ENCODE assay signal across 23 cellular contexts in the genomic region with DNA sequence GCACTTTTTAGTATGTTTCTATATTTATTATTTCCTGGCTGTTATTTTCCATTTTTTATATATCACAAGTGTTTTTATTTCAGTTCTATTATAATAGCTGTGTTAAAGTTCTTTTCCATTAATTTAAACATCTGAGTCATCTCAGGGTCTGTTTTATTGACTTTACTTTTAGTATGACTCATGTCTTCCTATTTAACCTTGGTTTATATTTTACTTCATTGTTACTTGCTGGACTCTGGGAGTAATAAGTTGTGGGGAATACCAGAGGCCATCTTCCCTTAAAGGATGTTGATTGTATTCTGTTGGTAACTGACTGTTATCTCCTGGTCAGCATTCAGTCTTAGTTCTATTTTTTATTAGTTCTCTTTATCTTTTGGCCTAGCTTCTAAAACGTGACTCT.
DNase-seq lines count a peak whose midpoint lies in the region; ATAC-seq and TF ChIP-seq lines count a peak whose summit lies in the region.
"Had no signal": no experiment of that assay in that cellular context is flagged by ENCODE, and none has a peak within 500 bp of the region (broad histone marks: within the 10 kb centered on the region; RNA-seq: fewer than 3 reads in every experiment).

No MANE protein-coding gene starts in this region.

- no peak overlapping the region for H2BK20ac ChIP-seq in IMR-90 (ENCODE audit: low read depth, low read length)

- H2BK120ac ChIP-seq in IMR-90 (ENCODE audit: low read depth, low read length) = no peak overlapping the region

- no peak overlapping the region for H2BK5ac ChIP-seq in IMR-90 (ENCODE audit: low read depth, low read length, poor library complexity, severe bottlenecking)

- intact Hi-C loops in IMR-90 (cut with micrococcal nuclease) = no loop called here
- intact Hi-C loops in CD8-positive, alpha-beta T cell (cut with DNase I, micrococcal nuclease) = no loop called here

- no peak overlapping the region for H3K23ac ChIP-seq in IMR-90 (ENCODE audit: low read depth, low read length)

- CTCF ChIA-PET in IMR-90 (lab: Yijun Ruan, JAX) = no interaction called here
- CTCF ChIA-PET in CD8-positive, alpha-beta T cell (lab: Charles Lee) = no interaction called here

- no peak overlapping the region for H3K4me3 ChIP-seq in IMR-90 (ENCODE audit: insufficient read depth, low read depth, low read length)
- no peak overlapping the region for H3K4me3 ChIP-seq in hepatocyte
- H3K4me3 ChIP-seq in CD8-positive, alpha-beta T cell (ENCODE audit: low read depth, low read length) = no peak overlapping the region
- H3K4me3 ChIP-seq: GM23338, thyroid gland had no signal

- ATAC-seq in IMR-90 (ENCODE audit: low read depth) (no peak), GM19455 (IDR thresholded peaks at IDR 0.05; ENCODE audit: unreplicated experiment) (no peak)
- ATAC-seq in CD8-positive, alpha-beta T cell = no peak
- ATAC-seq: activated CD8-positive, alpha-beta T cell treated with anti-CD3 and anti-CD28 coated beads, Interleukin-2, amount 10 ng/mL, durations not matched to agents 7 days and 5 days; activated T-cell treated with anti-CD3 and anti-CD28 coated beads, Interleukin-2, amount 50 U/mL, for 72 hours had no signal

- no peaks in the 10 kb centered on the region for H3K27me3 Mint-ChIP-seq in CD8-positive, alpha-beta T cell (ENCODE audit: low read depth)
- H3K27me3 Mint-ChIP-seq: activated B cell treated with CpG ODN at 0.5 μM for 24 hours; activated naive CD8-positive, alpha-beta T cell had no signal

- H3K36me3 ChIP-seq in IMR-90 (ENCODE audit: control insufficient read depth, insufficient read depth, low read length) (no peaks in the 10 kb centered on the region), hepatocyte (replicated peaks; ENCODE audit: insufficient read depth, low read depth) (no peaks in the 10 kb centered on the region)
- H3K36me3 ChIP-seq in CD8-positive, alpha-beta T cell (ENCODE audit: insufficient read depth, low read length) = no peaks in the 10 kb centered on the region
- H3K36me3 ChIP-seq: thyroid gland had no signal

- no peaks in the 10 kb centered on the region for H3K79me1 ChIP-seq in IMR-90 (ENCODE audit: low read depth in 1 of 2, low read length in 2 of 2)

- no peaks in the 10 kb centered on the region for H3K79me2 ChIP-seq in hepatocyte

- no CpG with 5 or more reads among the region's 1 CpG for WGBS in IMR-90 (ENCODE audit: extremely low coverage in 2 of 2, insufficient read length in 1 of 2), 2 experiments
- WGBS in hepatocyte (ENCODE audit: low lambda C conversion rate, missing lambda C conversion rate) = 23% methylated on average over 1 of the region's 1 CpG

- no peaks in the 10 kb centered on the region for H3K27me3 ChIP-seq in IMR-90 (ENCODE audit: control insufficient read depth, insufficient read depth, low read length)
- H3K27me3 ChIP-seq in hepatocyte = no peaks in the 10 kb centered on the region
- no peaks in the 10 kb centered on the region for H3K27me3 ChIP-seq in CD8-positive, alpha-beta T cell (ENCODE audit: insufficient read depth, low read length)
- H3K27me3 ChIP-seq: thyroid gland had no signal

- H3K56ac ChIP-seq in IMR-90 (ENCODE audit: extremely low read depth, insufficient read depth, low read length) = no peak overlapping the region

- no peaks in the 10 kb centered on the region for H3K4me1 Mint-ChIP-seq in CD8-positive, alpha-beta T cell (ENCODE audit: low read depth)
- H3K4me1 Mint-ChIP-seq: activated B cell treated with CpG ODN at 0.5 μM for 24 hours had no signal

- in situ Hi-C loops in IMR-90 (cut with MboI; ENCODE audit: low sequenced_read_pairs) = no loop called here

- H3K4me2 ChIP-seq in IMR-90 (ENCODE audit: low read depth, low read length) (no peak overlapping the region), hepatocyte (no peak overlapping the region)

- H3K4me3 Mint-ChIP-seq in CD8-positive, alpha-beta T cell = no peak overlapping the region
- H3K4me3 Mint-ChIP-seq: activated B cell treated with CpG ODN at 0.5 μM for 24 hours; activated CD8-positive, alpha-beta T cell treated with anti-CD3 and anti-CD28 coated beads, Interleukin-2, amount 10 ng/mL, durations not matched to agents 7 days and 5 days; activated naive CD8-positive, alpha-beta T cell; activated T-cell treated with anti-CD3 and anti-CD28 coated beads, Interleukin-2, amount 50 U/mL, for 72 hours; GM23338; neural crest cell; T-helper 2 cell treated with Interferon-gamma antibody and Interleukin-4, amounts not matched to agents 5 μg/mL and 100 μg/mL, for 36 hours had no signal

- H3K9me1 ChIP-seq in IMR-90 (ENCODE audit: insufficient read depth, low read length) = no peaks in the 10 kb centered on the region

- dilution Hi-C loops in IMR-90 (cut with HindIII; ENCODE audit: low sequenced_read_pairs, unreplicated experiment) = no loop called here

- 0 out of 2 replicates have a peak, but pooled peaks cover 4% of the 10 kb centered on the region for H3K9me3 ChIP-seq in IMR-90 (ENCODE audit: control insufficient read depth, insufficient read depth, low read length)
- no peaks in the 10 kb centered on the region for H3K9me3 ChIP-seq in hepatocyte (ENCODE audit: low read depth)
- no peaks in the 10 kb centered on the region for H3K9me3 ChIP-seq in CD8-positive, alpha-beta T cell (ENCODE audit: low read length)
- H3K9me3 ChIP-seq: thyroid gland had no signal

- peaks cover 32% of the 10 kb centered on the region for H3K9me3 Mint-ChIP-seq in CD8-positive, alpha-beta T cell

- H2AK9ac ChIP-seq in IMR-90 (replicated peaks; ENCODE audit: low read depth, low read length, poor library complexity) = no peak overlapping the region

- no peaks in the 10 kb centered on the region for H3K36me3 Mint-ChIP-seq in CD8-positive, alpha-beta T cell
- H3K36me3 Mint-ChIP-seq: activated naive CD8-positive, alpha-beta T cell had no signal

- no peak overlapping the region for H3K18ac ChIP-seq in IMR-90 (ENCODE audit: low read depth, low read length)

- no peak overlapping the region for H2AFZ ChIP-seq in IMR-90 (replicated peaks; ENCODE audit: low read length, poor library complexity)
- H2AFZ ChIP-seq in hepatocyte = no peak overlapping the region
- H2AFZ ChIP-seq: GM23338 had no signal

- no peaks in the 10 kb centered on the region for H3K4me1 ChIP-seq in IMR-90 (ENCODE audit: control insufficient read depth, insufficient read depth, low read length)
- no peaks in the 10 kb centered on the region for H3K4me1 ChIP-seq in hepatocyte (ENCODE audit: insufficient read depth)
- H3K4me1 ChIP-seq in CD8-positive, alpha-beta T cell (ENCODE audit: insufficient read depth, low read length) = no peaks in the 10 kb centered on the region
- H3K4me1 ChIP-seq: thyroid gland had no signal

- H2AK5ac ChIP-seq in IMR-90 (ENCODE audit: low read depth, low read length) = no peak overlapping the region

- 0 out of 2 replicates have a peak overlapping the region, but pooled peaks have one; percentile 23 for H3K27ac ChIP-seq in 22Rv1
- no peak overlapping the region for H3K27ac ChIP-seq in IMR-90 (ENCODE audit: insufficient read depth, low read length)
- H3K27ac ChIP-seq in hepatocyte = no peak overlapping the region
- no peak overlapping the region for H3K27ac ChIP-seq in CD8-positive, alpha-beta T cell (ENCODE audit: low read depth, low read length)
- H3K27ac ChIP-seq: thyroid gland had no signal

- no peak overlapping the region for H4K91ac ChIP-seq in IMR-90 (ENCODE audit: insufficient read depth, low read depth, low read length)

- TF ChIP-seq RAD21 in IMR-90 (IDR thresholded peaks at IDR 0.05; ENCODE audit: low read length) = no peak

- no peak overlapping the region for H2BK15ac ChIP-seq in IMR-90 (ENCODE audit: low read depth, low read length)

- H4K5ac ChIP-seq in IMR-90 (ENCODE audit: low read depth, low read length) = no peak overlapping the region

- TF ChIP-seq POLR2A in IMR-90 (IDR thresholded peaks at IDR 0.05; ENCODE audit: low read depth, low read length) = no peak

- H3K14ac ChIP-seq in IMR-90 (replicated peaks; ENCODE audit: low read depth, low read length) = no peak overlapping the region

- TF ChIP-seq CTCF in 22Rv1 (IDR thresholded peaks at IDR 0.05) = no peak
- TF ChIP-seq CTCF in IMR-90 (conservative IDR thresholded peaks at IDR 0.05; ENCODE audit: low read depth, low read length) = no peak
- TF ChIP-seq CTCF in hepatocyte (IDR thresholded peaks at IDR 0.05; ENCODE audit: poor library complexity) = no peak
- no peak for TF ChIP-seq CTCF in CD8-positive, alpha-beta T cell (IDR thresholded peaks at IDR 0.05)

- H3K27ac Mint-ChIP-seq in CD8-positive, alpha-beta T cell = no peak overlapping the region
- H3K27ac Mint-ChIP-seq: activated B cell treated with CpG ODN at 0.5 μM for 24 hours; activated CD8-positive, alpha-beta T cell treated with anti-CD3 and anti-CD28 coated beads, Interleukin-2, amount 10 ng/mL, durations not matched to agents 7 days and 5 days; activated naive CD8-positive, alpha-beta T cell; activated T-cell treated with anti-CD3 and anti-CD28 coated beads, Interleukin-2, amount 50 U/mL, for 72 hours; GM23338; T-helper 2 cell treated with Interferon-gamma antibody and Interleukin-4, amounts not matched to agents 5 μg/mL and 100 μg/mL, for 36 hours had no signal

- no peak overlapping the region for H3K4ac ChIP-seq in IMR-90 (ENCODE audit: low read depth, low read length)

- no TSS peak for BruUV-seq in IMR-90 (replicated peaks; lab: Mats Ljungman, UMichigan)

- DNase-seq in IMR-90 (peak; percentile 4), brain pericyte (ENCODE audit: low read depth, low spot score) (peak; percentile 8), hepatocyte (ENCODE audit: low spot score) (peak; percentile 16), DMS153 treated with DMSO at 0.1 percent for 48 hours (lab: John Stamatoyannopoulos, UW; ENCODE audit: unreplicated experiment) (no peak), SIG-M5 treated with dmso at 0.1 percent for 504 hours (lab: John Stamatoyannopoulos, UW; ENCODE audit: unreplicated experiment) (no peak)
- DNase-seq in CD8-positive, alpha-beta T cell = no peak
- DNase-seq: activated B cell treated with CpG ODN at 0.5 μM for 24 hours; activated CD8-positive, alpha-beta T cell treated with anti-CD3 and anti-CD28 coated beads, Interleukin-2, amount 10 ng/mL, durations not matched to agents 7 days and 5 days; activated T-cell treated with anti-CD3 and anti-CD28 coated beads, Interleukin-2, amount 50 U/mL, for 72 hours; C1 segment of cervical spinal cord; caudate nucleus; DMS153; kidney; NCI-H2029; SHP77; stimulated activated CD4-positive, alpha-beta T cell treated with anti-CD3 and anti-CD28 coated beads, Interleukin-12 subunit alpha, Interleukin-12 subunit beta, amount 100 ng/mL, for 4 hours; thyroid gland had no signal

- H3K9ac ChIP-seq in IMR-90 (ENCODE audit: low read depth, low read length) = no peak overlapping the region

- H4K20me1 ChIP-seq in IMR-90 (ENCODE audit: insufficient read depth, low read length) (no peaks in the 10 kb centered on the region), hepatocyte (ENCODE audit: insufficient read depth, poor library complexity, severe bottlenecking) (no peaks in the 10 kb centered on the region)

- no peaks in the 10 kb centered on the region for H3K9me2 ChIP-seq in hepatocyte (replicated peaks; ENCODE audit: insufficient read depth)

- POLR2A ChIA-PET in IMR-90 (lab: Charles Lee; ENCODE audit: unreplicated experiment) = no interaction called here
- POLR2A ChIA-PET in CD8-positive, alpha-beta T cell (lab: Charles Lee) = no interaction called here

- no peak overlapping the region for H4K8ac ChIP-seq in IMR-90 (ENCODE audit: low read depth in 2 of 2, low read length in 2 of 2)

TF ChIP-seq in IMR-90, 13 proteins besides CTCF, POLR2A, EP300 and RAD21 (continues in another document):
- no peak for TF ChIP-seq MAZ (IDR thresholded peaks at IDR 0.05; ENCODE audit: borderline replicate concordance, low read depth, low read length)

Comparison
In these comparisons a context has a peak if more than half of its experiments do, and no peak if none do; other contexts are left out.
1. DNase-seq: peak in IMR-90 (single experiment), brain pericyte (single experiment) and hepatocyte (single experiment); none in DMS153 treated with DMSO at 0.1 percent for 48 hours (single experiment), SIG-M5 treated with dmso at 0.1 percent for 504 hours (single experiment) and CD8-positive, alpha-beta T cell (0 of 7).